12 cellular contexts compared by ENCODE assay signal in genomic region chr16:59210955-59211541, GRCh38.
DNase-seq lines count a peak whose midpoint lies in the region; ATAC-seq and TF ChIP-seq lines count a peak whose summit lies in the region.
"Had no signal": no experiment of that assay in that cellular context is flagged by ENCODE, and none has a peak within 500 bp of the region (broad histone marks: within the 10 kb centered on the region; RNA-seq: fewer than 3 reads in every experiment).

No MANE protein-coding gene starts in this region.

- no peak overlapping the region for H4K5ac ChIP-seq in mesendoderm (ENCODE audit: low read length)

- no peak for ATAC-seq in HG03280 (IDR thresholded peaks at IDR 0.05; ENCODE audit: unreplicated experiment)
- ATAC-seq in stimulated activated naive CD8-positive, alpha-beta T cell treated with anti-CD3 and anti-CD28 coated beads, Interleukin-15, Interleukin-2, amounts not matched to agents 100 U/mL and 50 U/mL, for 24 hours = no peak
- ATAC-seq: stimulated activated naive B cell treated with anti-CD40 and anti-IgM and Interleukin-4, amounts not matched to agents 10 μg/mL and 1 μg/mL and 100 μg/mL, for 72 hours had no signal

- H3K4ac ChIP-seq in mesendoderm (ENCODE audit: low read depth, low read length) = no peak overlapping the region

- H3K36me3 ChIP-seq in mammary epithelial cell (ENCODE audit: insufficient read depth, low read length) (no peaks in the 10 kb centered on the region), mesendoderm (ENCODE audit: control insufficient read depth, insufficient read depth, low read length) (no peaks in the 10 kb centered on the region), vagina (no peaks in the 10 kb centered on the region)

- no peaks in the 10 kb centered on the region for H3K4me1 ChIP-seq in mammary epithelial cell (ENCODE audit: insufficient read depth, low read length)
- peaks cover 6% of the 10 kb centered on the region for H3K4me1 ChIP-seq in mesendoderm (ENCODE audit: control insufficient read depth, low read depth, low read length)
- H3K4me1 ChIP-seq in vagina = no peaks in the 10 kb centered on the region

- DNase-seq in MCF 10A (ENCODE audit: unreplicated experiment) (peak; percentile 32), mammary epithelial cell (no peak), fibroblast of peridontal ligament (ENCODE audit: extremely low read depth) (peak; percentile 87), mesendoderm (peak; percentile 92), vagina (ENCODE audit: extremely low spot score in 2 of 2) (no peak)
- DNase-seq in stimulated activated CD4-positive, alpha-beta T cell treated with anti-CD3 and anti-CD28 coated beads, Interleukin-12 subunit alpha, Interleukin-12 subunit beta, amount 100 ng/mL, for 4 hours = no peak
- DNase-seq in stimulated activated naive CD8-positive, alpha-beta T cell treated with anti-CD3 and anti-CD28 coated beads, Interleukin-15, Interleukin-2, amounts not matched to agents 100 U/mL and 50 U/mL, for 24 hours = no peak
- DNase-seq: activated T-cell treated with anti-CD3 and anti-CD28 coated beads, Interleukin-2, amount 50 U/mL, for 24 hours; stimulated activated naive B cell treated with anti-CD40 and anti-IgM and Interleukin-4, amounts not matched to agents 10 μg/mL and 1 μg/mL and 100 μg/mL, for 72 hours; T-helper 1 cell had no signal

- H3K27me3 ChIP-seq in mammary epithelial cell (ENCODE audit: insufficient read depth, low read length) (no peaks in the 10 kb centered on the region), mesendoderm (ENCODE audit: insufficient read depth, low read length, poor library complexity) (no peaks in the 10 kb centered on the region), vagina (no peaks in the 10 kb centered on the region)

- H4K20me1 ChIP-seq in mammary epithelial cell (ENCODE audit: insufficient read depth, low read length) = no peaks in the 10 kb centered on the region

- H2AK5ac ChIP-seq in mesendoderm (ENCODE audit: low read length) = no peak overlapping the region

- H4K8ac ChIP-seq in mesendoderm (ENCODE audit: low read depth, low read length) = no peak overlapping the region

- no peak overlapping the region for H3K23ac ChIP-seq in mesendoderm (ENCODE audit: low read length)

- H3K79me2 ChIP-seq in mammary epithelial cell (ENCODE audit: insufficient read depth, low read length) (no peaks in the 10 kb centered on the region), mesendoderm (ENCODE audit: control insufficient read depth, insufficient read depth, low read length) (no peaks in the 10 kb centered on the region)

- H3K4me2 ChIP-seq in mammary epithelial cell (ENCODE audit: insufficient read depth, low read depth, low read length) (no peak overlapping the region), mesendoderm (ENCODE audit: low read length) (no peak overlapping the region)

- no peak overlapping the region for H3K4me3 ChIP-seq in mammary epithelial cell (replicated peaks in 1 of 3; ENCODE audit: insufficient read depth in 1 of 3, low read depth in 2 of 3, low read length in 3 of 3)
- no peak overlapping the region for H3K4me3 ChIP-seq in mesendoderm (ENCODE audit: low read length)
- H3K4me3 ChIP-seq in vagina = no peak overlapping the region

- no peak overlapping the region for H2BK120ac ChIP-seq in mesendoderm (ENCODE audit: low read depth, low read length)

- dilution Hi-C loops in mammary epithelial cell (cut with HindIII; ENCODE audit: low sequenced_read_pairs) = no loop called here

- H3K27me3 Mint-ChIP-seq in MCF 10A (ENCODE audit: insufficient read depth, unreplicated experiment) = no peaks in the 10 kb centered on the region
- H3K27me3 Mint-ChIP-seq: activated T-cell treated with anti-CD3 and anti-CD28 coated beads, Interleukin-2, amount 50 U/mL, for 24 hours; stimulated activated naive B cell treated with anti-CD40 and anti-IgM and Interleukin-4, amounts not matched to agents 10 μg/mL and 1 μg/mL and 100 μg/mL, for 72 hours had no signal

- peaks cover 18% of the 10 kb centered on the region for H3K4me1 Mint-ChIP-seq in MCF 10A (ENCODE audit: insufficient read depth, unreplicated experiment)
- H3K4me1 Mint-ChIP-seq: stimulated activated naive B cell treated with anti-CD40 and anti-IgM and Interleukin-4, amounts not matched to agents 10 μg/mL and 1 μg/mL and 100 μg/mL, for 72 hours had no signal

- intact Hi-C loops in MCF 10A (cut with micrococcal nuclease) = no loop called here
- intact Hi-C loops in mammary epithelial cell (cut with micrococcal nuclease) = no loop called here
- intact Hi-C loops in vagina (cut with DNase I) = no loop called here

- H3K9ac ChIP-seq in mammary epithelial cell (ENCODE audit: insufficient read depth, low read length) (no peak overlapping the region), mesendoderm (ENCODE audit: low read length) (no peak overlapping the region)

- H3K79me1 ChIP-seq in mesendoderm (ENCODE audit: low read length) = no peaks in the 10 kb centered on the region

- CTCF ChIA-PET in MCF 10A (lab: Yijun Ruan, JAX) = no interaction called here
- CTCF ChIA-PET in mammary epithelial cell (lab: Charles Lee; ENCODE audit: low non-redundant PET) = no interaction called here

- in situ Hi-C loops in mammary epithelial cell (cut with MboI; ENCODE audit: low sequenced_read_pairs in 2 of 2) = no loop called here

- no peak overlapping the region for H3K27ac Mint-ChIP-seq in MCF 10A (ENCODE audit: low read depth, unreplicated experiment)
- H3K27ac Mint-ChIP-seq: activated T-cell treated with anti-CD3 and anti-CD28 coated beads, Interleukin-2, amount 50 U/mL, for 24 hours; stimulated activated naive B cell treated with anti-CD40 and anti-IgM and Interleukin-4, amounts not matched to agents 10 μg/mL and 1 μg/mL and 100 μg/mL, for 72 hours had no signal

- H3K56ac ChIP-seq in mesendoderm (ENCODE audit: low read length) = no peak overlapping the region

- TF ChIP-seq POLR2A in vagina (IDR thresholded peaks at IDR 0.05) = no peak

- H3K36me3 Mint-ChIP-seq in MCF 10A (ENCODE audit: insufficient read depth, unreplicated experiment) = no peaks in the 10 kb centered on the region
- H3K36me3 Mint-ChIP-seq: stimulated activated naive B cell treated with anti-CD40 and anti-IgM and Interleukin-4, amounts not matched to agents 10 μg/mL and 1 μg/mL and 100 μg/mL, for 72 hours had no signal

- no peak overlapping the region for H3K27ac ChIP-seq in mammary epithelial cell (ENCODE audit: insufficient read depth, low read depth, low read length)
- H3K27ac ChIP-seq in mesendoderm (ENCODE audit: low read depth, low read length) = no peak overlapping the region
- H3K27ac ChIP-seq in vagina = no peak overlapping the region
- H3K27ac ChIP-seq: 22Rv1 had no signal

- BruUV-seq in MCF 10A (replicated peaks; lab: Mats Ljungman, UMichigan) = no TSS peak
- no TSS peak for BruUV-seq in mammary epithelial cell (replicated peaks; lab: Mats Ljungman, UMichigan)

- no peaks in the 10 kb centered on the region for H3K9me3 Mint-ChIP-seq in MCF 10A (ENCODE audit: unreplicated experiment)

- POLR2A ChIA-PET in MCF 10A (lab: Yijun Ruan, JAX) = no interaction called here

- no peak overlapping the region for H2AFZ ChIP-seq in mammary epithelial cell (ENCODE audit: low read depth, low read length)

- no peak overlapping the region for H3K4me3 Mint-ChIP-seq in MCF 10A (ENCODE audit: unreplicated experiment)
- H3K4me3 Mint-ChIP-seq: activated T-cell treated with anti-CD3 and anti-CD28 coated beads, Interleukin-2, amount 50 U/mL, for 24 hours; stimulated activated naive B cell treated with anti-CD40 and anti-IgM and Interleukin-4, amounts not matched to agents 10 μg/mL and 1 μg/mL and 100 μg/mL, for 72 hours had no signal

- no peak overlapping the region for H2BK5ac ChIP-seq in mesendoderm (ENCODE audit: low read length)

- peaks cover 4% of the 10 kb centered on the region for H3K9me3 ChIP-seq in mammary epithelial cell (replicated peaks; ENCODE audit: insufficient read depth, low read length)
- H3K9me3 ChIP-seq in vagina = no peaks in the 10 kb centered on the region

- TF ChIP-seq CTCF in MCF 10A (IDR thresholded peaks at IDR 0.05; ENCODE audit: unreplicated experiment) = no peak
- no peak for TF ChIP-seq CTCF in mammary epithelial cell (conservative IDR thresholded peaks at IDR 0.05 in 1 of 2, IDR thresholded peaks at IDR 0.05 in 1 of 2; ENCODE audit: extremely low read depth in 1 of 2, insufficient read depth in 1 of 2, low read depth in 1 of 2, low read length in 2 of 2)
- TF ChIP-seq CTCF in vagina (IDR thresholded peaks at IDR 0.05) = no peak

- 11% methylated on average over 5 of the region's 7 CpGs for WGBS in mammary epithelial cell (ENCODE audit: low coverage, missing lambda C conversion rate)
- no CpG with 5 or more reads among the region's 7 CpGs for WGBS in mesendoderm (ENCODE audit: extremely low coverage, insufficient coverage, low lambda C conversion rate)

- H2BK15ac ChIP-seq in mesendoderm (replicated peaks; ENCODE audit: low read depth) = no peak overlapping the region

- H3K18ac ChIP-seq in mesendoderm (ENCODE audit: low read length) = no peak overlapping the region

Comparison
In these comparisons a context has a peak if more than half of its experiments do, and no peak if none do; other contexts are left out.
1. DNase-seq: peak in MCF 10A (single experiment), fibroblast of peridontal ligament (single experiment) and mesendoderm (single experiment); none in mammary epithelial cell (single experiment), vagina (0 of 2), stimulated activated CD4-positive, alpha-beta T cell treated with anti-CD3 and anti-CD28 coated beads, Interleukin-12 subunit alpha, Interleukin-12 subunit beta, amount 100 ng/mL, for 4 hours (single experiment) and stimulated activated naive CD8-positive, alpha-beta T cell treated with anti-CD3 and anti-CD28 coated beads, Interleukin-15, Interleukin-2, amounts not matched to agents 100 U/mL and 50 U/mL, for 24 hours (single experiment).